ENCODE assay signal across 10 cellular contexts in genomic region chr2:222693837-222694236, GRCh38. TPM values are rescaled to one million over a fixed set of nuclear protein-coding genes. Genes with fewer than 3 reads are reported as not detected.
DNase-seq lines count a peak whose midpoint lies in the region; ATAC-seq and TF ChIP-seq lines count a peak whose summit lies in the region.
"Had no signal": no experiment of that assay in that cellular context is flagged by ENCODE, and none has a peak within 500 bp of the region (broad histone marks: within the 10 kb centered on the region; RNA-seq: fewer than 3 reads in every experiment).

No MANE protein-coding gene starts in this region.

- no peak overlapping the region for H2AFZ ChIP-seq in Loucy (ENCODE audit: low read length)

- no peak overlapping the region for H3K27ac Mint-ChIP-seq in endothelial cell (ENCODE audit: unreplicated experiment)
- H3K27ac Mint-ChIP-seq: memory B cell had no signal

- H3K27me3 ChIP-seq in Loucy (ENCODE audit: insufficient read depth, low read length, poor library complexity, severe bottlenecking) (no peaks in the 10 kb centered on the region), esophagus muscularis mucosa (no peaks in the 10 kb centered on the region)

- intact Hi-C loops in esophagus muscularis mucosa (cut with DNase I) = loop anchor here (5.0 kb wide), 3 partner anchors 168 to 1108 kb away; partner anchors contain the start of gene ACSL3

- DNase-seq in COLO829 (ENCODE audit: low spot score) = peak; percentile 50
- no peak for DNase-seq in endothelial cell (ENCODE audit: low spot score)
- no peak for DNase-seq in UCSD-AML1 (lab: John Stamatoyannopoulos, UW; ENCODE audit: unreplicated experiment)
- no peak for DNase-seq in T1000 (lab: John Stamatoyannopoulos, UW)
- DNase-seq in effector CD4-positive, alpha-beta T cell = no peak
- DNase-seq in esophagus muscularis mucosa (ENCODE audit: extremely low spot score) = no peak
- DNase-seq: activated CD8-positive, alpha-beta memory T cell treated with anti-CD3 and anti-CD28 coated beads, Interleukin-2, amount 50 U/mL, for 4 hours had no signal

- no peak overlapping the region for H3K27ac ChIP-seq in esophagus muscularis mucosa (replicated peaks in 1 of 4)

- no peak overlapping the region for H3K4me3 Mint-ChIP-seq in endothelial cell (ENCODE audit: unreplicated experiment)
- H3K4me3 Mint-ChIP-seq: memory B cell had no signal

- H3K79me2 ChIP-seq in Loucy (ENCODE audit: insufficient read depth, low read length) = no peaks in the 10 kb centered on the region

- no peaks in the 10 kb centered on the region for H3K36me3 Mint-ChIP-seq in endothelial cell (ENCODE audit: low read depth, unreplicated experiment)
- H3K36me3 Mint-ChIP-seq: memory B cell had no signal

- peaks cover 2% of the 10 kb centered on the region for H3K27me3 Mint-ChIP-seq in endothelial cell (ENCODE audit: unreplicated experiment)

- no peaks in the 10 kb centered on the region for H3F3A ChIP-seq in Loucy (ENCODE audit: low read depth)

- no peaks in the 10 kb centered on the region for H3K36me3 ChIP-seq in Loucy (ENCODE audit: insufficient read depth, low read length)
- H3K36me3 ChIP-seq in esophagus muscularis mucosa = no peaks in the 10 kb centered on the region

- H3K9ac ChIP-seq in Loucy (ENCODE audit: low read depth, low read length, poor library complexity, severe bottlenecking) = no peak overlapping the region

- H4K20me1 ChIP-seq in Loucy (ENCODE audit: insufficient read depth, low read length, poor library complexity, severe bottlenecking) = no peaks in the 10 kb centered on the region

- H3K9me3 Mint-ChIP-seq in endothelial cell (ENCODE audit: unreplicated experiment) = no peaks in the 10 kb centered on the region
- H3K9me3 Mint-ChIP-seq: memory B cell had no signal

- TF ChIP-seq CTCF in Loucy (conservative IDR thresholded peaks at IDR 0.05; ENCODE audit: low read length) = peak; percentile 52
- peak; percentile 27 for TF ChIP-seq CTCF in endothelial cell (IDR thresholded peaks at IDR 0.05; ENCODE audit: unreplicated experiment)
- TF ChIP-seq CTCF in esophagus muscularis mucosa (IDR thresholded peaks at IDR 0.05) = no peak

- no peak for TF ChIP-seq POLR2A in esophagus muscularis mucosa (IDR thresholded peaks at IDR 0.05; ENCODE audit: low read depth)

- peaks cover 27% of the 10 kb centered on the region for H3K4me1 Mint-ChIP-seq in endothelial cell (ENCODE audit: unreplicated experiment)

- 91% methylated on average over 1 of the region's 1 CpG for WGBS in esophagus muscularis mucosa

- H3K4me3 ChIP-seq in Loucy (ENCODE audit: low read length, poor library complexity, severe bottlenecking) (no peak overlapping the region), esophagus muscularis mucosa (no peak overlapping the region)

- H3K4me2 ChIP-seq in Loucy (ENCODE audit: low read depth, low read length, poor library complexity, severe bottlenecking) = no peak overlapping the region

- ATAC-seq in GM21390 (IDR thresholded peaks at IDR 0.05; ENCODE audit: unreplicated experiment) = peak; percentile 57

- no peaks in the 10 kb centered on the region for H3K9me3 ChIP-seq in Loucy (ENCODE audit: insufficient read depth, low read depth, low read length)
- no peaks in the 10 kb centered on the region for H3K9me3 ChIP-seq in esophagus muscularis mucosa

- H3K4me1 ChIP-seq in Loucy (ENCODE audit: insufficient read depth, low read length, poor library complexity, severe bottlenecking) (peaks cover 10% of the 10 kb centered on the region), esophagus muscularis mucosa (no peaks in the 10 kb centered on the region)

- H3K9me2 ChIP-seq in Loucy (replicated peaks; ENCODE audit: low read depth, low read length) = no peaks in the 10 kb centered on the region

- no peak for TF ChIP-seq EP300 in esophagus muscularis mucosa (IDR thresholded peaks at IDR 0.05)

RNA-seq across cellular contexts. Expression of gene MOGAT1, which starts 22.4 kb away (rescaled TPM):
- total RNA-seq in endothelial cell (ENCODE audit: unreplicated experiment) = 0.26 TPM
- not detected for total RNA-seq in esophagus muscularis mucosa

RNA-seq across cellular contexts. Expression of gene FARSB, which starts 37.9 kb away (rescaled TPM):
- total RNA-seq in endothelial cell (ENCODE audit: unreplicated experiment) (11.9 TPM), esophagus muscularis mucosa (10 to 100 TPM; 11.9 to 14.4 (median 12.4) TPM)

Comparison
In these comparisons a context has a peak if more than half of its experiments do, and no peak if none do; other contexts are left out.
1. CTCF ChIP-seq: peak in Loucy (single experiment) and endothelial cell (single experiment); none in esophagus muscularis mucosa (0 of 3).